ENCODE assay signal across 1 cellular context in the genomic region with DNA sequence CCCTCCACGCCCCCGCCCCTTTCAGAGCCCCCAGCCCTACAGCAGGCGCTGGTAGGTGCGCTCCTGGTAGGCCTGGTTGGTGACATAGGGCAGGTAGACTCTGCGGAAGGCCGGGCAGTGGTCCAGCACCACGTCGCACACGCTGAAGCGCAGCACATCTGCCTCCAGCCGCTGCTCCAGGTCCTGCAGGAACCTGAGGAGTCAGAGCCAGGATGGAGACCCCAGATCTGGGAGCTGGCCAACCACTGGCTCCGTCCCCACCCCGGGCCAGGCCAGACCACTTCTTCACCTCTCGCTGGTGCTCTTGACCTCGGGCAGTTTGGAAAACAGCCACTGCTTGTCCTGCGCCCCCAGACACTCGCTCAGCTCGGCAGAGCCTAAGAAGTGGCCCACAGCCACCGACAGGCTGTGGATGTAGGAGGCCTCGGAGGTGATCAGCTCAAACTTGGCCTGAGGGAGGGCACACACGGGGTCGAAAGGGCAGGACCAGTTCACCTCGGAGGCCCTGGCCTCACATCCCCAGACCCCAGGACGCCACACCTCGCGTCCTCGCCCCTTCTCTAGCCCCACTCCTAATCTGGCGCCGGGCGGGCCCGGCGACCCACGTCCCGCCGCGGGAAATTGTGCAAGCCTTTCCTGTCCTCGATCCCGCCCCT.
TF ChIP-seq lines count a peak whose summit lies in the region.

No MANE protein-coding gene starts in this region.

TF ChIP-seq in WTC11, 78 proteins besides CTCF, POLR2A, EP300 and RAD21 (continued from another document):
- TF ChIP-seq, protein P1, sequence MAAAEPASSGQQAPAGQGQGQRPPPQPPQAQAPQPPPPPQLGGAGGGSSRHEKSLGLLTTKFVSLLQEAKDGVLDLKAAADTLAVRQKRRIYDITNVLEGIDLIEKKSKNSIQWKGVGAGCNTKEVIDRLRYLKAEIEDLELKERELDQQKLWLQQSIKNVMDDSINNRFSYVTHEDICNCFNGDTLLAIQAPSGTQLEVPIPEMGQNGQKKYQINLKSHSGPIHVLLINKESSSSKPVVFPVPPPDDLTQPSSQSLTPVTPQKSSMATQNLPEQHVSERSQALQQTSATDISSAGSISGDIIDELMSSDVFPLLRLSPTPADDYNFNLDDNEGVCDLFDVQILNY (CRISPR knock-in tag; IDR thresholded peaks at IDR 0.05) = no peak
- TF ChIP-seq NFATC4 (CRISPR knock-in tag; IDR thresholded peaks at IDR 0.05) (no peak), ZNF416 (CRISPR knock-in tag; IDR thresholded peaks at IDR 0.05) (peak; percentile 62; the same call in 1 of the 2 replicates), ZNF219 (CRISPR knock-in tag; IDR thresholded peaks at IDR 0.05; ENCODE audit: borderline replicate concordance) (no peak), ELF4 (CRISPR knock-in tag; IDR thresholded peaks at IDR 0.05; ENCODE audit: low read depth) (no peak), ZNF121 (CRISPR knock-in tag; IDR thresholded peaks at IDR 0.05) (no peak), RELA (CRISPR knock-in tag; IDR thresholded peaks at IDR 0.05; ENCODE audit: borderline replicate concordance) (no peak), TP53 (CRISPR knock-in tag; IDR thresholded peaks at IDR 0.05) (no peak)
- TF ChIP-seq, protein P2, sequence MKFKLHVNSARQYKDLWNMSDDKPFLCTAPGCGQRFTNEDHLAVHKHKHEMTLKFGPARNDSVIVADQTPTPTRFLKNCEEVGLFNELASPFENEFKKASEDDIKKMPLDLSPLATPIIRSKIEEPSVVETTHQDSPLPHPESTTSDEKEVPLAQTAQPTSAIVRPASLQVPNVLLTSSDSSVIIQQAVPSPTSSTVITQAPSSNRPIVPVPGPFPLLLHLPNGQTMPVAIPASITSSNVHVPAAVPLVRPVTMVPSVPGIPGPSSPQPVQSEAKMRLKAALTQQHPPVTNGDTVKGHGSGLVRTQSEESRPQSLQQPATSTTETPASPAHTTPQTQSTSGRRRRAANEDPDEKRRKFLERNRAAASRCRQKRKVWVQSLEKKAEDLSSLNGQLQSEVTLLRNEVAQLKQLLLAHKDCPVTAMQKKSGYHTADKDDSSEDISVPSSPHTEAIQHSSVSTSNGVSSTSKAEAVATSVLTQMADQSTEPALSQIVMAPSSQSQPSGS (CRISPR knock-in tag; IDR thresholded peaks at IDR 0.05; ENCODE audit: borderline replicate concordance, low read depth) = no peak
- TF ChIP-seq, protein P3, sequence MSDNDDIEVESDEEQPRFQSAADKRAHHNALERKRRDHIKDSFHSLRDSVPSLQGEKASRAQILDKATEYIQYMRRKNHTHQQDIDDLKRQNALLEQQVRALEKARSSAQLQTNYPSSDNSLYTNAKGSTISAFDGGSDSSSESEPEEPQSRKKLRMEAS (CRISPR knock-in tag; IDR thresholded peaks at IDR 0.05) = no peak
- TF ChIP-seq, protein P4, sequence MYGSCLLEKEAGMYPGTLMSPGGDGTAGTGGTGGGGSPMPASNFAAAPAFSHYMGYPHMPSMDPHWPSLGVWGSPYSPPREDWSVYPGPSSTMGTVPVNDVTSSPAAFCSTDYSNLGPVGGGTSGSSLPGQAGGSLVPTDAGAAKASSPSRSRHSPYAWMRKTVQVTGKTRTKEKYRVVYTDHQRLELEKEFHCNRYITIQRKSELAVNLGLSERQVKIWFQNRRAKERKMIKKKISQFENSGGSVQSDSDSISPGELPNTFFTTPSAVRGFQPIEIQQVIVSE (CRISPR knock-in tag; IDR thresholded peaks at IDR 0.05; ENCODE audit: borderline replicate concordance) = no peak
- TF ChIP-seq, protein P5, sequence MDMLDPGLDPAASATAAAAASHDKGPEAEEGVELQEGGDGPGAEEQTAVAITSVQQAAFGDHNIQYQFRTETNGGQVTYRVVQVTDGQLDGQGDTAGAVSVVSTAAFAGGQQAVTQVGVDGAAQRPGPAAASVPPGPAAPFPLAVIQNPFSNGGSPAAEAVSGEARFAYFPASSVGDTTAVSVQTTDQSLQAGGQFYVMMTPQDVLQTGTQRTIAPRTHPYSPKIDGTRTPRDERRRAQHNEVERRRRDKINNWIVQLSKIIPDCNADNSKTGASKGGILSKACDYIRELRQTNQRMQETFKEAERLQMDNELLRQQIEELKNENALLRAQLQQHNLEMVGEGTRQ (CRISPR knock-in tag; IDR thresholded peaks at IDR 0.05) = no peak
- TF ChIP-seq, protein P6, sequence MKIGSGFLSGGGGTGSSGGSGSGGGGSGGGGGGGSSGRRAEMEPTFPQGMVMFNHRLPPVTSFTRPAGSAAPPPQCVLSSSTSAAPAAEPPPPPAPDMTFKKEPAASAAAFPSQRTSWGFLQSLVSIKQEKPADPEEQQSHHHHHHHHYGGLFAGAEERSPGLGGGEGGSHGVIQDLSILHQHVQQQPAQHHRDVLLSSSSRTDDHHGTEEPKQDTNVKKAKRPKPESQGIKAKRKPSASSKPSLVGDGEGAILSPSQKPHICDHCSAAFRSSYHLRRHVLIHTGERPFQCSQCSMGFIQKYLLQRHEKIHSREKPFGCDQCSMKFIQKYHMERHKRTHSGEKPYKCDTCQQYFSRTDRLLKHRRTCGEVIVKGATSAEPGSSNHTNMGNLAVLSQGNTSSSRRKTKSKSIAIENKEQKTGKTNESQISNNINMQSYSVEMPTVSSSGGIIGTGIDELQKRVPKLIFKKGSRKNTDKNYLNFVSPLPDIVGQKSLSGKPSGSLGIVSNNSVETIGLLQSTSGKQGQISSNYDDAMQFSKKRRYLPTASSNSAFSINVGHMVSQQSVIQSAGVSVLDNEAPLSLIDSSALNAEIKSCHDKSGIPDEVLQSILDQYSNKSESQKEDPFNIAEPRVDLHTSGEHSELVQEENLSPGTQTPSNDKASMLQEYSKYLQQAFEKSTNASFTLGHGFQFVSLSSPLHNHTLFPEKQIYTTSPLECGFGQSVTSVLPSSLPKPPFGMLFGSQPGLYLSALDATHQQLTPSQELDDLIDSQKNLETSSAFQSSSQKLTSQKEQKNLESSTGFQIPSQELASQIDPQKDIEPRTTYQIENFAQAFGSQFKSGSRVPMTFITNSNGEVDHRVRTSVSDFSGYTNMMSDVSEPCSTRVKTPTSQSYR (CRISPR knock-in tag; IDR thresholded peaks at IDR 0.05) = no peak
- TF ChIP-seq, protein P7, sequence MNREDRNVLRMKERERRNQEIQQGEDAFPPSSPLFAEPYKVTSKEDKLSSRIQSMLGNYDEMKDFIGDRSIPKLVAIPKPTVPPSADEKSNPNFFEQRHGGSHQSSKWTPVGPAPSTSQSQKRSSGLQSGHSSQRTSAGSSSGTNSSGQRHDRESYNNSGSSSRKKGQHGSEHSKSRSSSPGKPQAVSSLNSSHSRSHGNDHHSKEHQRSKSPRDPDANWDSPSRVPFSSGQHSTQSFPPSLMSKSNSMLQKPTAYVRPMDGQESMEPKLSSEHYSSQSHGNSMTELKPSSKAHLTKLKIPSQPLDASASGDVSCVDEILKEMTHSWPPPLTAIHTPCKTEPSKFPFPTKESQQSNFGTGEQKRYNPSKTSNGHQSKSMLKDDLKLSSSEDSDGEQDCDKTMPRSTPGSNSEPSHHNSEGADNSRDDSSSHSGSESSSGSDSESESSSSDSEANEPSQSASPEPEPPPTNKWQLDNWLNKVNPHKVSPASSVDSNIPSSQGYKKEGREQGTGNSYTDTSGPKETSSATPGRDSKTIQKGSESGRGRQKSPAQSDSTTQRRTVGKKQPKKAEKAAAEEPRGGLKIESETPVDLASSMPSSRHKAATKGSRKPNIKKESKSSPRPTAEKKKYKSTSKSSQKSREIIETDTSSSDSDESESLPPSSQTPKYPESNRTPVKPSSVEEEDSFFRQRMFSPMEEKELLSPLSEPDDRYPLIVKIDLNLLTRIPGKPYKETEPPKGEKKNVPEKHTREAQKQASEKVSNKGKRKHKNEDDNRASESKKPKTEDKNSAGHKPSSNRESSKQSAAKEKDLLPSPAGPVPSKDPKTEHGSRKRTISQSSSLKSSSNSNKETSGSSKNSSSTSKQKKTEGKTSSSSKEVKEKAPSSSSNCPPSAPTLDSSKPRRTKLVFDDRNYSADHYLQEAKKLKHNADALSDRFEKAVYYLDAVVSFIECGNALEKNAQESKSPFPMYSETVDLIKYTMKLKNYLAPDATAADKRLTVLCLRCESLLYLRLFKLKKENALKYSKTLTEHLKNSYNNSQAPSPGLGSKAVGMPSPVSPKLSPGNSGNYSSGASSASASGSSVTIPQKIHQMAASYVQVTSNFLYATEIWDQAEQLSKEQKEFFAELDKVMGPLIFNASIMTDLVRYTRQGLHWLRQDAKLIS (CRISPR knock-in tag; IDR thresholded peaks at IDR 0.05; ENCODE audit: borderline replicate concordance) = no peak
- TF ChIP-seq, protein P8, sequence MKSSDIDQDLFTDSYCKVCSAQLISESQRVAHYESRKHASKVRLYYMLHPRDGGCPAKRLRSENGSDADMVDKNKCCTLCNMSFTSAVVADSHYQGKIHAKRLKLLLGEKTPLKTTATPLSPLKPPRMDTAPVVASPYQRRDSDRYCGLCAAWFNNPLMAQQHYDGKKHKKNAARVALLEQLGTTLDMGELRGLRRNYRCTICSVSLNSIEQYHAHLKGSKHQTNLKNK (CRISPR knock-in tag; IDR thresholded peaks at IDR 0.05) = no peak
